8 cellular contexts compared by ENCODE assay signal in the genomic region with DNA sequence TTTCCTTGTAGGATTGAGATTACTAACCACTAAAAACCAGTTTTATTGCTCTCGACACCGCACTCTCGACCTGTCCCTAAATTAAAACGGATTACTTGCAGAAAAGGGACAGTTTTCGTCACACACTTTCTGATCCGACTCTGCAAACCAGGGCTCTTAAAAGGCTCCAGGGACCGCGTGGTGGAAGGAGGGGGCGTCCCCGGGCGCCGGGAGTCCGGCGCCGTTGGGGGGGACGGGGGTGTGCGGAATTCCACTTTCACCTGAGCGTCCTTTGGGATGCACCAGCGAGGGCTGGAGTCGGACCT. TPM values are rescaled to one million over a fixed set of nuclear protein-coding genes. Genes with fewer than 3 reads are reported as not detected.
DNase-seq lines count a peak whose midpoint lies in the region; ATAC-seq and TF ChIP-seq lines count a peak whose summit lies in the region.

No MANE protein-coding gene starts in this region.

- peak overlapping the region; percentile 35 for H2AFZ ChIP-seq in OCI-LY3 (ENCODE audit: low read depth, low read length)

- peaks cover 3% of the 10 kb centered on the region for H3K9me3 Mint-ChIP-seq in activated CD4-positive, alpha-beta T cell treated with anti-CD3 and anti-CD28 coated beads for 36 hours (ENCODE audit: low read depth)

- H3K4me1 ChIP-seq in OCI-LY3 (ENCODE audit: low read length), result peaks cover 7% of the 10 kb centered on the region
- H3K4me1 ChIP-seq in lower lobe of right lung, result peaks cover 8% of the 10 kb centered on the region
- H3K4me1 ChIP-seq in upper lobe of right lung, result peaks cover 5% of the 10 kb centered on the region

- POLR2A ChIA-PET in activated CD4-positive, alpha-beta T cell treated with anti-CD3 and anti-CD28 coated beads for 36 hours (lab: Charles Lee), result no interaction called here

- H3K4me2 ChIP-seq in OCI-LY3 (ENCODE audit: low read length), result peak overlapping the region; percentile 97

- H3K4me3 ChIP-seq in OCI-LY3 (ENCODE audit: low read length) (peak overlapping the region; percentile 91), lower lobe of right lung (peak overlapping the region; percentile 76), upper lobe of right lung (peak overlapping the region; percentile 56)

- H3K27me3 ChIP-seq in OCI-LY3 (ENCODE audit: low read depth, low read length) (peaks cover 32% of the 10 kb centered on the region), lower lobe of right lung (ENCODE audit: low read depth) (peaks cover 6% of the 10 kb centered on the region), upper lobe of right lung (peaks cover 22% of the 10 kb centered on the region)

- H3K9me3 ChIP-seq in OCI-LY3 (ENCODE audit: insufficient read depth, low read length) (no peaks in the 10 kb centered on the region), lower lobe of right lung (no peaks in the 10 kb centered on the region), upper lobe of right lung (no peaks in the 10 kb centered on the region)

- peak overlapping the region; percentile 26 for H3K27ac Mint-ChIP-seq in activated CD4-positive, alpha-beta T cell treated with anti-CD3 and anti-CD28 coated beads for 36 hours

- no peak for ATAC-seq in activated CD4-positive, alpha-beta T cell treated with anti-CD3 and anti-CD28 coated beads for 36 hours
- peak; percentile 33 for ATAC-seq in lower lobe of right lung
- no peak for ATAC-seq in upper lobe of right lung
- ATAC-seq in HG03342 (IDR thresholded peaks at IDR 0.05; ENCODE audit: unreplicated experiment), result no peak

- H4K20me1 ChIP-seq in OCI-LY3 (ENCODE audit: insufficient read depth, low read length), result no peaks in the 10 kb centered on the region

- CTCF ChIA-PET in activated CD4-positive, alpha-beta T cell treated with anti-CD3 and anti-CD28 coated beads for 36 hours (lab: Charles Lee), result interaction anchor here (0.7 kb wide), 1 partner anchor 117 kb away, joined by 5 read pairs; no protein-coding TSS in a partner anchor

- peaks cover 22% of the 10 kb centered on the region for H3K4me1 Mint-ChIP-seq in activated CD4-positive, alpha-beta T cell treated with anti-CD3 and anti-CD28 coated beads for 36 hours

- H3K36me3 ChIP-seq in OCI-LY3 (replicated peaks; ENCODE audit: low read depth, low read length) (no peaks in the 10 kb centered on the region), lower lobe of right lung (no peaks in the 10 kb centered on the region), upper lobe of right lung (no peaks in the 10 kb centered on the region)

- peak overlapping the region; percentile 57 for H3K9ac ChIP-seq in OCI-LY3 (ENCODE audit: low read length)

- no peaks in the 10 kb centered on the region for H3K79me2 ChIP-seq in OCI-LY3 (ENCODE audit: low read length)

- H3K27ac ChIP-seq in OCI-LY3 (ENCODE audit: low read length), result no peak overlapping the region
- H3K27ac ChIP-seq in lower lobe of right lung, result peak overlapping the region; percentile 86
- H3K27ac ChIP-seq in upper lobe of right lung, result peak overlapping the region; percentile 73

- TF ChIP-seq CTCF in OCI-LY3 (IDR thresholded peaks at IDR 0.05; ENCODE audit: low read depth, low read length), result no peak
- no peak for TF ChIP-seq CTCF in lower lobe of right lung (IDR thresholded peaks at IDR 0.05)
- no peak for TF ChIP-seq CTCF in upper lobe of right lung (IDR thresholded peaks at IDR 0.05)

- intact Hi-C loops in activated CD4-positive, alpha-beta T cell treated with anti-CD3 and anti-CD28 coated beads for 36 hours (cut with DNase I, micrococcal nuclease), result loop anchor here (2.0 to 5.0 kb wide), 2 partner anchors 143 to 395 kb away; a partner anchor contains a TSS
- intact Hi-C loops in lower lobe of right lung (cut with DNase I) (no loop called here), upper lobe of right lung (cut with DNase I) (no loop called here)

- peaks cover 1% of the 10 kb centered on the region for H3K36me3 Mint-ChIP-seq in activated CD4-positive, alpha-beta T cell treated with anti-CD3 and anti-CD28 coated beads for 36 hours (ENCODE audit: low read depth)

- DNase-seq in activated CD4-positive, alpha-beta T cell treated with anti-CD3 and anti-CD28 coated beads for 36 hours, result no peak
- no peak for DNase-seq in activated CD4-positive, alpha-beta T cell treated with anti-CD3 and anti-CD28 coated beads for 1 hour
- peak; percentile 36 for DNase-seq in central memory CD4-positive, alpha-beta T cell
- DNase-seq in lower lobe of right lung, result no peak
- no peak for DNase-seq in upper lobe of right lung
- no peak for DNase-seq in cerebellum (ENCODE audit: low spot score)

- H3K27me3 Mint-ChIP-seq in activated CD4-positive, alpha-beta T cell treated with anti-CD3 and anti-CD28 coated beads for 36 hours, result peaks cover 48% of the 10 kb centered on the region

- H3K4me3 Mint-ChIP-seq in activated CD4-positive, alpha-beta T cell treated with anti-CD3 and anti-CD28 coated beads for 36 hours, result peak overlapping the region; percentile 70

RNA-seq across cellular contexts. Expression of a gene that starts 0.7 kb away (rescaled TPM):
- total RNA-seq in activated CD4-positive, alpha-beta T cell treated with anti-CD3 and anti-CD28 coated beads for 36 hours, result under 1 TPM; 0.42 to 0.43 TPM
- total RNA-seq in lower lobe of right lung (1.3 TPM), upper lobe of right lung (0.29 TPM), cerebellum (0.82 TPM)

RNA-seq across cellular contexts. Expression of a gene that starts 44.2 kb away (rescaled TPM):
- not detected for total RNA-seq in activated CD4-positive, alpha-beta T cell treated with anti-CD3 and anti-CD28 coated beads for 36 hours
- not detected for total RNA-seq in lower lobe of right lung
- not detected for total RNA-seq in upper lobe of right lung
- not detected for total RNA-seq in cerebellum

RNA-seq across cellular contexts. Expression of a gene that starts 49.2 kb away (rescaled TPM):
- total RNA-seq in activated CD4-positive, alpha-beta T cell treated with anti-CD3 and anti-CD28 coated beads for 36 hours, result under 1 TPM in 1 of 2 experiments, not detected in 1; 0.25 TPM
- total RNA-seq in lower lobe of right lung (1.0 TPM), upper lobe of right lung (0.58 TPM), cerebellum (4.7 TPM)

Comparison
In these comparisons a context has a peak if more than half of its experiments do, and no peak if none do; other contexts are left out.
1. ATAC-seq: peak in lower lobe of right lung (2 of 2); none in activated CD4-positive, alpha-beta T cell treated with anti-CD3 and anti-CD28 coated beads for 36 hours (single experiment), upper lobe of right lung (single experiment) and HG03342 (single experiment).
2. intact Hi-C loops: an anchor here in activated CD4-positive, alpha-beta T cell treated with anti-CD3 and anti-CD28 coated beads for 36 hours (2.0 to 5.0 kb wide); none called in lower lobe of right lung and upper lobe of right lung.
3. Peak in every context shown above with its lines, with median percentiles within 50 percentile points of each other: H3K4me3 ChIP-seq.